Comparison of ENCODE assay signal across 7 cellular contexts in the genomic region with DNA sequence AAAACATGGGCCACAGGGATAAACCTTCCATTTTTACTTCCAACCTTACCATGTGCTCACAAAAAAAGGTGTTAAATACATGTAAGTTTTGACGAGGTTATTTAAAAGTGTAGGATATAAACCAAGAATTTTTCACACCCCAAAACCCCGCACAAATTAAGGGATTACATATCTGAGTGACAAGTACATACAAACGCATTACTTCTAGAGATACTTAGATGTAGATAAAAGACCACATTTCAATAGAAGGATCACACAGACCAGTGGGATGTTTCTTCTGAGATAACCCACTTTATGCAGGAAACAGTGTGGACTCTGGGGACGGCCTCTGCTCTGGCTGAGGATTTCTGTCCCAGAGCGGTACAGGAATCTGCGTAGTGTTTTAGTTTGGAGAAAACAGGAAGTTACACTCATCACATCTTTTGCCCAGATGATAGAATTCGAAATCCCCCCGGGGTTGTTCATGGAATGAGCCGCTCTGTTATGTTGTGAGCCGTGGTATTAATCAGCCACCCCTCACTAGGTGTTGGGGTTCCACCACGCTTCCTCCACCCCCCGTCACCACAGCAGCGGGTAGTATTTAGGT. TPM values are rescaled to one million over a fixed set of nuclear protein-coding genes. Genes with fewer than 3 reads are reported as not detected.
A peak's percentile ranks its signal among the peaks of the same experiment; 100 is the strongest.
DNase-seq lines count a peak whose midpoint lies in the region; ATAC-seq and TF ChIP-seq lines count a peak whose summit lies in the region.

No MANE protein-coding gene starts in this region.

- peak overlapping the region; percentile 95 for H3K27ac Mint-ChIP-seq in activated CD8-positive, alpha-beta T cell treated with anti-CD3 and anti-CD28 coated beads for 36 hours
- peak overlapping the region; percentile 89 for H3K27ac Mint-ChIP-seq in neural crest cell (ENCODE audit: unreplicated experiment)

- no peak for TF ChIP-seq EP300 in transverse colon (IDR thresholded peaks at IDR 0.05; ENCODE audit: low read depth)

- TF ChIP-seq CTCF in LNCaP clone FGC (IDR thresholded peaks at IDR 0.05; ENCODE audit: control insufficient read depth, extremely low read depth, insufficient read depth) (no peak), neural crest cell (conservative IDR thresholded peaks at IDR 0.05) (no peak), transverse colon (IDR thresholded peaks at IDR 0.05) (no peak)
- no peak for TF ChIP-seq CTCF in activated CD8-positive, alpha-beta T cell treated with anti-CD3 and anti-CD28 coated beads for 36 hours (IDR thresholded peaks at IDR 0.05)

- H3K36me3 ChIP-seq in transverse colon: no peaks in the 10 kb centered on the region

- no peaks in the 10 kb centered on the region for H3K27me3 Mint-ChIP-seq in activated CD8-positive, alpha-beta T cell treated with anti-CD3 and anti-CD28 coated beads for 36 hours
- H3K27me3 Mint-ChIP-seq in neural crest cell (ENCODE audit: low read depth): no peaks in the 10 kb centered on the region

- no peak for TF ChIP-seq POLR2A in transverse colon (IDR thresholded peaks at IDR 0.05)

- H3K27ac ChIP-seq in epithelial cell of prostate: peak overlapping the region; percentile 91
- H3K27ac ChIP-seq in transverse colon: peak overlapping the region; percentile 96 to 99 (median 98)

- H3K4me1 ChIP-seq in transverse colon: peaks cover 15 to 32% (median 24%) of the 10 kb centered on the region in 4 donors

- 40 to 48% methylated on average over 13 of the region's 13 CpGs for WGBS in transverse colon (ENCODE audit: low coverage in 1 of 2), 2 donors

- no peaks in the 10 kb centered on the region for H3K9me3 Mint-ChIP-seq in activated CD8-positive, alpha-beta T cell treated with anti-CD3 and anti-CD28 coated beads for 36 hours
- H3K9me3 Mint-ChIP-seq in neural crest cell: no peaks in the 10 kb centered on the region

- ATAC-seq in activated CD8-positive, alpha-beta T cell treated with anti-CD3 and anti-CD28 coated beads for 36 hours: peak; percentile 38
- no peak for ATAC-seq in HG03460 (IDR thresholded peaks at IDR 0.05; ENCODE audit: unreplicated experiment)

- CTCF ChIA-PET in activated CD8-positive, alpha-beta T cell treated with anti-CD3 and anti-CD28 coated beads for 36 hours (lab: Charles Lee): interaction anchor here (1.4 kb wide), 1 partner anchor 122 kb away, joined by 8 read pairs; no protein-coding TSS in a partner anchor

- H3K36me3 Mint-ChIP-seq in activated CD8-positive, alpha-beta T cell treated with anti-CD3 and anti-CD28 coated beads for 36 hours (ENCODE audit: low read depth): peaks cover 9% of the 10 kb centered on the region
- no peaks in the 10 kb centered on the region for H3K36me3 Mint-ChIP-seq in neural crest cell (ENCODE audit: low read depth)

- H3K27me3 ChIP-seq in transverse colon: no peaks in the 10 kb centered on the region

- no peaks in the 10 kb centered on the region for H3K9me3 ChIP-seq in transverse colon

- DNase-seq in LNCaP clone FGC (ENCODE audit: low read depth): no peak
- DNase-seq in activated CD8-positive, alpha-beta T cell treated with anti-CD3 and anti-CD28 coated beads for 36 hours: peak; percentile 79
- no peak for DNase-seq in epithelial cell of prostate (ENCODE audit: low read depth, low spot score)
- no peak for DNase-seq in neural crest cell (ENCODE audit: low read depth, low spot score)
- peak; percentile 15 for DNase-seq in transverse colon
- no peak for DNase-seq in NCI-H345 (lab: John Stamatoyannopoulos, UW)

- peaks cover 41% of the 10 kb centered on the region for H3K4me1 Mint-ChIP-seq in activated CD8-positive, alpha-beta T cell treated with anti-CD3 and anti-CD28 coated beads for 36 hours (ENCODE audit: low read depth)
- peaks cover 41% of the 10 kb centered on the region for H3K4me1 Mint-ChIP-seq in neural crest cell

- peak overlapping the region; percentile 80 for H3K4me3 Mint-ChIP-seq in activated CD8-positive, alpha-beta T cell treated with anti-CD3 and anti-CD28 coated beads for 36 hours
- peak overlapping the region; percentile 94 for H3K4me3 Mint-ChIP-seq in neural crest cell

- in situ Hi-C loops in transverse colon (cut with MboI; ENCODE audit: low pct_ligation_motif_present in 1 of 4, low pct_unique_long_range_greater_than_20kb in 1 of 4, low sequenced_read_pairs in 3 of 4): no loop called here

- H3K4me3 ChIP-seq in LNCaP clone FGC (ENCODE audit: low read depth, low read length) (peak overlapping the region; percentile 80; the same call in 1 of the 2 replicates), transverse colon (peak overlapping the region in 3 of 4 donors; percentile 95 to 98 (median 98))

- intact Hi-C loops in activated CD8-positive, alpha-beta T cell treated with anti-CD3 and anti-CD28 coated beads for 36 hours (cut with micrococcal nuclease): loop anchor here (5.0 kb wide), 1 partner anchor 120 kb away; no protein-coding TSS in a partner anchor
- intact Hi-C loops in transverse colon (cut with DNase I; ENCODE audit: low total_unique reads): no loop called here

- POLR2A ChIA-PET in activated CD8-positive, alpha-beta T cell treated with anti-CD3 and anti-CD28 coated beads for 36 hours (lab: Charles Lee): interaction anchor here (1.0 to 2.0 kb wide), 5 partner anchors 8 to 265 kb away, joined by 3 to 8 read pairs (median 6); no protein-coding TSS in a partner anchor

RNA-seq across cellular contexts. Expression of a gene that starts 1.4 kb away (rescaled TPM):
- total RNA-seq in activated CD8-positive, alpha-beta T cell treated with anti-CD3 and anti-CD28 coated beads for 36 hours: 10 to 100 TPM; 60.6 to 61.2 TPM
- total RNA-seq in neural crest cell: 70.0 and 72.8 TPM in 2 replicates
- 10 to 100 TPM; 17.6 to 44.6 (median 28.8) TPM for total RNA-seq in transverse colon

Comparison
In these comparisons a context has a peak if more than half of its experiments do, and no peak if none do; other contexts are left out.
1. DNase-seq: peak in activated CD8-positive, alpha-beta T cell treated with anti-CD3 and anti-CD28 coated beads for 36 hours (single experiment) and transverse colon (single experiment); none in LNCaP clone FGC (single experiment), epithelial cell of prostate (single experiment), neural crest cell (single experiment) and NCI-H345 (single experiment).